9 cellular contexts compared by ENCODE assay signal in genomic region chr5:132221781-132222648, GRCh38. TPM values are rescaled to one million over a fixed set of nuclear protein-coding genes. Genes with fewer than 3 reads are reported as not detected.
A peak's percentile ranks its signal among the peaks of the same experiment; 100 is the strongest.
DNase-seq lines count a peak whose midpoint lies in the region; ATAC-seq and TF ChIP-seq lines count a peak whose summit lies in the region.
"Had no signal": no experiment of that assay in that cellular context is flagged by ENCODE, and none has a peak within 500 bp of the region (broad histone marks: within the 10 kb centered on the region; RNA-seq: fewer than 3 reads in every experiment).

No MANE protein-coding gene starts in this region.

- no peak overlapping the region for H3K4me3 ChIP-seq in AG10803 (ENCODE audit: low read length)
- H3K4me3 ChIP-seq in HAP-1: no peak overlapping the region

- DNase-seq in AG10803 (ENCODE audit: low read depth): peak; percentile 94
- peak; percentile 37 for DNase-seq in epidermal melanocyte (ENCODE audit: insufficient read length, low spot score)
- peak; percentile 76 for DNase-seq in myocyte (ENCODE audit: low read depth)
- no peak for DNase-seq in SKM-1 (lab: John Stamatoyannopoulos, UW; ENCODE audit: unreplicated experiment)
- DNase-seq in HAP-1 (ENCODE audit: low spot score in 2 of 2): no peak
- DNase-seq: NCI-H1048 had no signal

- H3K4me1 ChIP-seq in HAP-1: peaks cover 12% of the 10 kb centered on the region; the same call in 1 of the 2 replicates

- peak; percentile 21 for ATAC-seq in HG03432 (IDR thresholded peaks at IDR 0.05; ENCODE audit: unreplicated experiment)
- ATAC-seq in GM21381 (IDR thresholded peaks at IDR 0.05; ENCODE audit: unreplicated experiment): no peak
- no peak for ATAC-seq in HG03039 (IDR thresholded peaks at IDR 0.05; ENCODE audit: unreplicated experiment)

- in situ Hi-C loops in HAP-1 (cut with MboI; ENCODE audit: low sequenced_read_pairs): no loop called here

- no peaks in the 10 kb centered on the region for H3K27me3 ChIP-seq in HAP-1 (ENCODE audit: low read depth)

- no peaks in the 10 kb centered on the region for H3K9me3 ChIP-seq in HAP-1

- TF ChIP-seq CTCF in AG10803 (conservative IDR thresholded peaks at IDR 0.05; ENCODE audit: low read length): peak; percentile 49

- H3K36me3 ChIP-seq in HAP-1 (replicated peaks): 0 out of 2 replicates have a peak, but pooled peaks cover 3% of the 10 kb centered on the region

RNA-seq across cellular contexts. Expression of gene P4HA2, which starts 5.6 kb away (rescaled TPM):
- total RNA-seq in myocyte: 304 and 381 TPM in 2 replicates
- polyA plus RNA-seq in myocyte (2012): 737 TPM

RNA-seq across cellular contexts. Expression of gene PDLIM4, which starts 35.5 kb away (rescaled TPM):
- total RNA-seq in myocyte: 220 and 230 TPM in 2 replicates
- 371 TPM for polyA plus RNA-seq in myocyte (2012)

Comparison
In these comparisons a context has a peak if more than half of its experiments do, and no peak if none do; other contexts are left out.
1. DNase-seq: peak in AG10803 (single experiment), epidermal melanocyte (single experiment) and myocyte (single experiment); none in SKM-1 (single experiment) and HAP-1 (0 of 2).